In the genomic region with DNA sequence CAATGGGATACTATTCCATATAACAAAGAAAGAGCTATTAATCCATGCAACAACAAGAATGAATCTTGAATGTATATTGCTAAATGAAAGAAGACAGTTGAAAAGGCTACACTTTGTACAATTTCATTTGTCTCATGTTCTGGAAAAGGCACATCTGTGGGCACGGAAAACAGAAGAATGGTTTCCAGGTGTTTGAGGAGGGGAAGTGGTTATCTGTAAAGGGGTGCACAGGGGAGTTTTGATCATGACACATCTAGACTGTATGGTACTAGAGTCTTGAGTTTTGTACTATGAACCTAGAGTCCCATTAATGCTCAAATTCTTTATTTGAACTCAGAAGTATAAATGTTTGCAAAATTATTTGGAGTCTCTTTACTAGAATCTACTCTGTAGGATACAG, we compare ENCODE assay signal across 6 cellular contexts.
A peak's percentile ranks its signal among the peaks of the same experiment; 100 is the strongest.
DNase-seq lines count a peak whose midpoint lies in the region; ATAC-seq and TF ChIP-seq lines count a peak whose summit lies in the region.
"Not testable (repeated sequence)": the region's sequence is repeated elsewhere in the genome, so short reads cannot be mapped to it uniquely, and the experiment has no call there.

No MANE protein-coding gene starts in this region.

- not testable (repeated sequence) for H3K27ac ChIP-seq in CD8-positive, alpha-beta T cell (ENCODE audit: low read depth, low read length)

- POLR2A ChIA-PET in CD8-positive, alpha-beta T cell (lab: Charles Lee); T-cell (lab: Charles Lee); activated naive CD8-positive, alpha-beta T cell treated with anti-CD3 and anti-CD28 coated beads, Interleukin-2, amount 10 ng/mL, durations not matched to agents 7 days and 5 days (lab: Charles Lee): not testable (repeated sequence)

- not testable (repeated sequence) for H3K9me3 Mint-ChIP-seq in CD8-positive, alpha-beta T cell; T-cell; activated T-helper 17 cell treated with anti-CD3 and anti-CD28 coated beads, Interleukin-2, amount 50 U/mL, for 72 hours; activated naive CD8-positive, alpha-beta T cell treated with anti-CD3 and anti-CD28 coated beads, Interleukin-2, amount 10 ng/mL, durations not matched to agents 7 days and 5 days; effector memory CD8-positive, alpha-beta T cell; stimulated activated effector memory CD8-positive, alpha-beta T cell treated with anti-CD3 and anti-CD28 coated beads, Interleukin-12 subunit alpha, Interleukin-12 subunit beta, amount 100 ng/mL, for 72 hours

- peaks cover 31% of the 10 kb centered on the region for H3K4me1 Mint-ChIP-seq in CD8-positive, alpha-beta T cell (ENCODE audit: low read depth)
- H3K4me1 Mint-ChIP-seq in T-cell = peaks cover 26 to 43% (median 41%) of the 10 kb centered on the region in 3 donors
- H3K4me1 Mint-ChIP-seq in activated T-helper 17 cell treated with anti-CD3 and anti-CD28 coated beads, Interleukin-2, amount 50 U/mL, for 72 hours = not testable (repeated sequence)
- peaks cover 15% of the 10 kb centered on the region for H3K4me1 Mint-ChIP-seq in activated naive CD8-positive, alpha-beta T cell treated with anti-CD3 and anti-CD28 coated beads, Interleukin-2, amount 10 ng/mL, durations not matched to agents 7 days and 5 days
- H3K4me1 Mint-ChIP-seq in effector memory CD8-positive, alpha-beta T cell (ENCODE audit: low read depth in 2 of 2) = peaks cover 9 to 20% of the 10 kb centered on the region in 2 donors
- H3K4me1 Mint-ChIP-seq in stimulated activated effector memory CD8-positive, alpha-beta T cell treated with anti-CD3 and anti-CD28 coated beads, Interleukin-12 subunit alpha, Interleukin-12 subunit beta, amount 100 ng/mL, for 72 hours = peaks cover 21% of the 10 kb centered on the region

- H3K27ac Mint-ChIP-seq in CD8-positive, alpha-beta T cell = peak overlapping the region; percentile 19
- H3K27ac Mint-ChIP-seq in T-cell = peak overlapping the region; percentile 90 to 93
- peak overlapping the region; percentile 18 for H3K27ac Mint-ChIP-seq in activated T-helper 17 cell treated with anti-CD3 and anti-CD28 coated beads, Interleukin-2, amount 50 U/mL, for 72 hours
- H3K27ac Mint-ChIP-seq in activated naive CD8-positive, alpha-beta T cell treated with anti-CD3 and anti-CD28 coated beads, Interleukin-2, amount 10 ng/mL, durations not matched to agents 7 days and 5 days = peak overlapping the region; percentile 31
- not testable (repeated sequence) for H3K27ac Mint-ChIP-seq in effector memory CD8-positive, alpha-beta T cell
- peak overlapping the region; percentile 5 for H3K27ac Mint-ChIP-seq in stimulated activated effector memory CD8-positive, alpha-beta T cell treated with anti-CD3 and anti-CD28 coated beads, Interleukin-12 subunit alpha, Interleukin-12 subunit beta, amount 100 ng/mL, for 72 hours

- CTCF ChIA-PET in CD8-positive, alpha-beta T cell (lab: Charles Lee); T-cell (lab: Charles Lee): not testable (repeated sequence)

- not testable (repeated sequence) for DNase-seq in CD8-positive, alpha-beta T cell; activated naive CD8-positive, alpha-beta T cell treated with anti-CD3 and anti-CD28 coated beads, Interleukin-2, amount 10 ng/mL, durations not matched to agents 7 days and 5 days; effector memory CD8-positive, alpha-beta T cell; stimulated activated effector memory CD8-positive, alpha-beta T cell treated with anti-CD3 and anti-CD28 coated beads, Interleukin-12 subunit alpha, Interleukin-12 subunit beta, amount 100 ng/mL, for 72 hours (ENCODE audit: low spot score in 2 of 2)
- peak in 1 of 34 experiments; percentile 1 for DNase-seq in T-cell

- not testable (repeated sequence) for H3K27me3 ChIP-seq in CD8-positive, alpha-beta T cell (ENCODE audit: insufficient read depth, low read length)

- TF ChIP-seq CTCF in CD8-positive, alpha-beta T cell (IDR thresholded peaks at IDR 0.05) = not testable (repeated sequence)

- not testable (repeated sequence) for H3K36me3 ChIP-seq in CD8-positive, alpha-beta T cell (ENCODE audit: insufficient read depth, low read length)

- not testable (repeated sequence) for ATAC-seq in CD8-positive, alpha-beta T cell; activated T-helper 17 cell treated with anti-CD3 and anti-CD28 coated beads, Interleukin-2, amount 50 U/mL, for 72 hours (replicated peaks); activated naive CD8-positive, alpha-beta T cell treated with anti-CD3 and anti-CD28 coated beads, Interleukin-2, amount 10 ng/mL, durations not matched to agents 7 days and 5 days (ENCODE audit: low read depth); effector memory CD8-positive, alpha-beta T cell (replicated peaks); stimulated activated effector memory CD8-positive, alpha-beta T cell treated with anti-CD3 and anti-CD28 coated beads, Interleukin-12 subunit alpha, Interleukin-12 subunit beta, amount 100 ng/mL, for 72 hours
- peak in 1 of 4 experiments; percentile 72 for ATAC-seq in T-cell (replicated peaks in 1 of 4)

- not testable (repeated sequence) for H3K36me3 Mint-ChIP-seq in CD8-positive, alpha-beta T cell; T-cell; activated T-helper 17 cell treated with anti-CD3 and anti-CD28 coated beads, Interleukin-2, amount 50 U/mL, for 72 hours (ENCODE audit: low read depth); activated naive CD8-positive, alpha-beta T cell treated with anti-CD3 and anti-CD28 coated beads, Interleukin-2, amount 10 ng/mL, durations not matched to agents 7 days and 5 days; effector memory CD8-positive, alpha-beta T cell (ENCODE audit: insufficient read depth); stimulated activated effector memory CD8-positive, alpha-beta T cell treated with anti-CD3 and anti-CD28 coated beads, Interleukin-12 subunit alpha, Interleukin-12 subunit beta, amount 100 ng/mL, for 72 hours

- H3K4me3 Mint-ChIP-seq in CD8-positive, alpha-beta T cell; stimulated activated effector memory CD8-positive, alpha-beta T cell treated with anti-CD3 and anti-CD28 coated beads, Interleukin-12 subunit alpha, Interleukin-12 subunit beta, amount 100 ng/mL, for 72 hours: not testable (repeated sequence)
- peak overlapping the region in 2 of 3 donors; percentile 21 to 32 for H3K4me3 Mint-ChIP-seq in T-cell
- peak overlapping the region; percentile 35 for H3K4me3 Mint-ChIP-seq in activated T-helper 17 cell treated with anti-CD3 and anti-CD28 coated beads, Interleukin-2, amount 50 U/mL, for 72 hours
- peak overlapping the region; percentile 21 for H3K4me3 Mint-ChIP-seq in activated naive CD8-positive, alpha-beta T cell treated with anti-CD3 and anti-CD28 coated beads, Interleukin-2, amount 10 ng/mL, durations not matched to agents 7 days and 5 days
- H3K4me3 Mint-ChIP-seq in effector memory CD8-positive, alpha-beta T cell = peak overlapping the region; percentile 22 to 59

- not testable (repeated sequence) for H3K27me3 Mint-ChIP-seq in CD8-positive, alpha-beta T cell (ENCODE audit: low read depth); T-cell; activated T-helper 17 cell treated with anti-CD3 and anti-CD28 coated beads, Interleukin-2, amount 50 U/mL, for 72 hours; activated naive CD8-positive, alpha-beta T cell treated with anti-CD3 and anti-CD28 coated beads, Interleukin-2, amount 10 ng/mL, durations not matched to agents 7 days and 5 days; effector memory CD8-positive, alpha-beta T cell

- H3K9me3 ChIP-seq in CD8-positive, alpha-beta T cell (ENCODE audit: low read length) = not testable (repeated sequence)

- H3K4me1 ChIP-seq in CD8-positive, alpha-beta T cell (ENCODE audit: insufficient read depth, low read length) = peaks cover 12% of the 10 kb centered on the region

- not testable (repeated sequence) for H3K4me3 ChIP-seq in CD8-positive, alpha-beta T cell (ENCODE audit: low read depth, low read length)

- intact Hi-C loops in CD8-positive, alpha-beta T cell (cut with DNase I, micrococcal nuclease) = not testable (repeated sequence)
